Comparison of ENCODE assay signal across 29 cellular contexts in the genomic region with DNA sequence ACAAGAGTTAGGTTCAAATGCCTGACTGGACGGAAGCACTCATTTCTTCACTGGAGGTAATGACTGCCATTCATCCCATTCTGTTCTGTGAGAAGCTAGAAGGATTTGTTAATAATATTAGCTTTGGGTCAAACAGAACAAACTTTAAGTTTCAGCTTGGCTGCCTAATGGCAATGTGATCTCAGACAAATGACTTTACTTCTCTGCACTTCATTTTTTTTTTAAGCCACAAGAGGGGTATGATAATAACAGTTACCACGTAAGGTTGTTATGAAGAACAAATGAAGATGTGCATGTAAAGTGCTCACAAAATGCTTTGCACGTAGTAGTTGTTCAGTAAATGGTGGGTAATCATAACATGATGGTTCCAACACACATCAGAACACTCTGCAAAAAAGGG.
"Had no signal": no experiment of that assay in that cellular context is flagged by ENCODE, and none has a peak within 500 bp of the region (broad histone marks: within the 10 kb centered on the region; RNA-seq: fewer than 3 reads in every experiment).

No MANE protein-coding gene starts in this region.

- ATAC-seq: stimulated activated effector memory CD8-positive, alpha-beta T cell treated with anti-CD3 and anti-CD28 coated beads, Interleukin-12 subunit alpha, Interleukin-12 subunit beta, amount 100 ng/mL, for 72 hours; stimulated activated memory B cell treated with anti-CD40 and anti-IgM and Interleukin-4, amounts not matched to agents 10 μg/mL and 1 μg/mL and 100 μg/mL, for 72 hours; stimulated activated naive B cell treated with anti-CD40 and anti-IgM and Interleukin-4, amounts not matched to agents 10 μg/mL and 1 μg/mL and 100 μg/mL, for 72 hours; stimulated activated naive CD8-positive, alpha-beta T cell treated with anti-CD3 and anti-CD28 coated beads, Interleukin-15, amount 100 ng/mL, for 72 hours; stimulated activated naive CD8-positive, alpha-beta T cell treated with anti-CD3 and anti-CD28 coated beads, Interleukin-15, Interleukin-2, amounts not matched to agents 100 U/mL and 50 U/mL, for 24 hours; upper lobe of right lung had no signal

- H3K36me3 Mint-ChIP-seq: stimulated activated effector memory CD8-positive, alpha-beta T cell treated with anti-CD3 and anti-CD28 coated beads, Interleukin-12 subunit alpha, Interleukin-12 subunit beta, amount 100 ng/mL, for 72 hours; stimulated activated memory B cell treated with anti-CD40 and anti-IgM and Interleukin-4, amounts not matched to agents 10 μg/mL and 1 μg/mL and 100 μg/mL, for 72 hours; stimulated activated naive B cell treated with anti-CD40 and anti-IgM and Interleukin-4, amounts not matched to agents 10 μg/mL and 1 μg/mL and 100 μg/mL, for 72 hours had no signal

- DNase-seq: stimulated activated CD4-positive, alpha-beta T cell treated with anti-CD3 and anti-CD28 coated beads, Interleukin-2, amount 100 ng/mL, for 48 hours; stimulated activated CD4-positive, alpha-beta T cell treated with anti-CD3 and anti-CD28 coated beads, Interleukin-4, amount 100 ng/mL, for 1 hour; stimulated activated CD4-positive, alpha-beta T cell treated with anti-CD3 and anti-CD28 coated beads, Interleukin-4, amount 100 ng/mL, for 24 hours; stimulated activated CD4-positive, alpha-beta T cell treated with anti-CD3 and anti-CD28 coated beads, Interleukin-4, amount 100 ng/mL, for 4 hours; stimulated activated CD8-positive, alpha-beta memory T cell treated with anti-CD3 and anti-CD28 coated beads, Interleukin-4, amount 100 ng/mL, for 48 hours; stimulated activated naive B cell treated with anti-CD40 and anti-IgM and Interleukin-4, amounts not matched to agents 10 μg/mL and 1 μg/mL and 100 μg/mL, for 72 hours; stimulated activated naive CD4-positive, alpha-beta T cell; stimulated activated naive CD4-positive, alpha-beta T cell treated with Interleukin-2 at 50 U/mL for 16 hours; stimulated activated naive CD8-positive, alpha-beta T cell treated with anti-CD3 and anti-CD28 coated beads, Interleukin-15, amount 100 ng/mL, for 72 hours; stimulated activated naive CD8-positive, alpha-beta T cell treated with anti-CD3 and anti-CD28 coated beads, Interleukin-15, Interleukin-2, amounts not matched to agents 100 U/mL and 50 U/mL, for 24 hours; stomach; substantia nigra; testis; thyroid gland; tibial artery; transverse colon; trophoblast cell; upper lobe of left lung; upper lobe of right lung; uterus had no signal

- H3K27me3 ChIP-seq: stomach, suprapubic skin, testis, thyroid gland, tibial artery, tibial nerve, transverse colon, upper lobe of left lung, upper lobe of right lung, uterus, vagina had no signal

- H3K4me1 ChIP-seq: suprapubic skin, upper lobe of left lung, upper lobe of right lung, uterus had no signal

- H3K36me3 ChIP-seq: suprapubic skin, thyroid gland, transverse colon, upper lobe of left lung, uterus, vagina had no signal

- H3K27me3 Mint-ChIP-seq: stimulated activated naive CD8-positive, alpha-beta T cell treated with anti-CD3 and anti-CD28 coated beads, Interleukin-15, Interleukin-2, amounts not matched to agents 100 ng/mL and 50 ng/mL, for 24 hours; type B pancreatic cell had no signal

- H3K27ac ChIP-seq: stomach, suprapubic skin, testis, thoracic aorta, thyroid gland, tibial artery, tibial nerve, transverse colon, upper lobe of left lung, upper lobe of right lung, uterus, vagina had no signal

- H3K9me3 Mint-ChIP-seq: stimulated activated effector memory CD8-positive, alpha-beta T cell treated with anti-CD3 and anti-CD28 coated beads, Interleukin-12 subunit alpha, Interleukin-12 subunit beta, amount 100 ng/mL, for 72 hours; stimulated activated memory B cell treated with anti-CD40 and anti-IgM and Interleukin-4, amounts not matched to agents 10 μg/mL and 1 μg/mL and 100 μg/mL, for 72 hours; stimulated activated naive CD8-positive, alpha-beta T cell treated with anti-CD3 and anti-CD28 coated beads, Interleukin-15, Interleukin-2, amounts not matched to agents 100 ng/mL and 50 ng/mL, for 24 hours; type B pancreatic cell had no signal

- H3K9me3 ChIP-seq: stomach, suprapubic skin, testis, thoracic aorta, thyroid gland, tibial artery, tibial nerve, transverse colon, upper lobe of left lung, upper lobe of right lung, uterus, vagina had no signal

- H3K4me3 Mint-ChIP-seq: stimulated activated effector memory CD8-positive, alpha-beta T cell treated with anti-CD3 and anti-CD28 coated beads, Interleukin-12 subunit alpha, Interleukin-12 subunit beta, amount 100 ng/mL, for 72 hours; stimulated activated memory B cell treated with anti-CD40 and anti-IgM and Interleukin-4, amounts not matched to agents 10 μg/mL and 1 μg/mL and 100 μg/mL, for 72 hours; stimulated activated naive B cell treated with anti-CD40 and anti-IgM and Interleukin-4, amounts not matched to agents 10 μg/mL and 1 μg/mL and 100 μg/mL, for 72 hours; stimulated activated naive CD8-positive, alpha-beta T cell treated with anti-CD3 and anti-CD28 coated beads, Interleukin-15, amount 100 ng/mL, for 72 hours; stimulated activated naive CD8-positive, alpha-beta T cell treated with anti-CD3 and anti-CD28 coated beads, Interleukin-15, Interleukin-2, amounts not matched to agents 100 ng/mL and 50 ng/mL, for 24 hours; type B pancreatic cell had no signal

- FAIRE-seq: urothelium cell line had no signal

- H3K4me3 ChIP-seq: stomach, suprapubic skin, testis, thoracic aorta, thyroid gland, tibial artery, tibial nerve, transverse colon, upper lobe of left lung, upper lobe of right lung, uterus, vagina had no signal

- H3K4me1 Mint-ChIP-seq: stimulated activated effector memory CD8-positive, alpha-beta T cell treated with anti-CD3 and anti-CD28 coated beads, Interleukin-12 subunit alpha, Interleukin-12 subunit beta, amount 100 ng/mL, for 72 hours; stimulated activated memory B cell treated with anti-CD40 and anti-IgM and Interleukin-4, amounts not matched to agents 10 μg/mL and 1 μg/mL and 100 μg/mL, for 72 hours; stimulated activated naive B cell treated with anti-CD40 and anti-IgM and Interleukin-4, amounts not matched to agents 10 μg/mL and 1 μg/mL and 100 μg/mL, for 72 hours; stimulated activated naive CD8-positive, alpha-beta T cell treated with anti-CD3 and anti-CD28 coated beads, Interleukin-15, amount 100 ng/mL, for 72 hours had no signal

- H3K27ac Mint-ChIP-seq: stimulated activated effector memory CD8-positive, alpha-beta T cell treated with anti-CD3 and anti-CD28 coated beads, Interleukin-12 subunit alpha, Interleukin-12 subunit beta, amount 100 ng/mL, for 72 hours; stimulated activated memory B cell treated with anti-CD40 and anti-IgM and Interleukin-4, amounts not matched to agents 10 μg/mL and 1 μg/mL and 100 μg/mL, for 72 hours; stimulated activated naive B cell treated with anti-CD40 and anti-IgM and Interleukin-4, amounts not matched to agents 10 μg/mL and 1 μg/mL and 100 μg/mL, for 72 hours; stimulated activated naive CD8-positive, alpha-beta T cell treated with anti-CD3 and anti-CD28 coated beads, Interleukin-15, amount 100 ng/mL, for 72 hours; stimulated activated naive CD8-positive, alpha-beta T cell treated with anti-CD3 and anti-CD28 coated beads, Interleukin-15, Interleukin-2, amounts not matched to agents 100 ng/mL and 50 ng/mL, for 24 hours; type B pancreatic cell had no signal
